Comparison of ENCODE assay signal across 14 cellular contexts in the genomic region with DNA sequence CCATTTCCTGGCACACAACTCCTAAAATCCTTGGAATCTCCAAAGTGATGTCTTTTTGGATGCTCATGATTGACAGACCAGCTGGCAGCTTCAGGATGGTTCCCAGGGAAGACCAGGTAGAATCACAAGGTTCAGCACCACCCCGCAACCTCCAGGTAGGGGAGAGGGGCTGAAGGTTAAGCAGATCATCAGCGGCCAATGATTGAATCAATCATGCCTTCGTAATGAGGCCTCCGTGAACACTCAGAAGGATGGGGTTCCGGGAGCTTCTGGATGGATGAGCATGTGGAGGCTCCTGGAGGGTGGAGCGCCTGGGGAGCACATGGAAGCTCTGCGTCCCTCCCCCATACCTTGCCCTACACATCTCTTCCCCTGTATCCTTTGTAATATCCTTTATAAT.
DNase-seq lines count a peak whose midpoint lies in the region; ATAC-seq and TF ChIP-seq lines count a peak whose summit lies in the region.
"Had no signal": no experiment of that assay in that cellular context is flagged by ENCODE, and none has a peak within 500 bp of the region (broad histone marks: within the 10 kb centered on the region; RNA-seq: fewer than 3 reads in every experiment).

No MANE protein-coding gene starts in this region.

- H3K4me1 ChIP-seq in BLaER1 (peaks cover 100% of the 10 kb centered on the region), H9 (ENCODE audit: insufficient read depth, low read length) (no peaks in the 10 kb centered on the region; the same call in 1 of the 2 replicates), A673 (ENCODE audit: insufficient read depth, low read length, poor library complexity, severe bottlenecking) (peaks cover 43% of the 10 kb centered on the region)

- H3K9me3 Mint-ChIP-seq in H9: no peaks in the 10 kb centered on the region
- no peaks in the 10 kb centered on the region for H3K9me3 Mint-ChIP-seq in dendritic cell treated with granulocyte-macrophage colony-stimulating factor and Interleukin-4, amounts not matched to agents 40 ng/mL and 50 ng/mL, for 4 days
- H3K9me3 Mint-ChIP-seq: stimulated activated effector memory CD8-positive, alpha-beta T cell treated with anti-CD3 and anti-CD28 coated beads, Interleukin-12 subunit alpha, Interleukin-12 subunit beta, amount 100 ng/mL, for 72 hours had no signal

- no peaks in the 10 kb centered on the region for H3K27me3 ChIP-seq in BLaER1
- no peaks in the 10 kb centered on the region for H3K27me3 ChIP-seq in H9 (ENCODE audit: insufficient read depth, low read length)
- H3K27me3 ChIP-seq in A673 (replicated peaks; ENCODE audit: insufficient read depth, low read depth, low read length, poor library complexity): no peaks in the 10 kb centered on the region
- H3K27me3 ChIP-seq: ovary had no signal

- H4K91ac ChIP-seq in H9 (ENCODE audit: insufficient read length, low read depth, low read length): no peak overlapping the region

- H3K23ac ChIP-seq in H9 (ENCODE audit: insufficient read length, low read depth, low read length): no peak overlapping the region

- no peak overlapping the region for H4K8ac ChIP-seq in H9 (replicated peaks; ENCODE audit: insufficient read length, low read depth, low read length)

- H2AK5ac ChIP-seq in H9 (ENCODE audit: insufficient read length, low read length): no peak overlapping the region

- no peak overlapping the region for H2BK120ac ChIP-seq in H9 (ENCODE audit: low read depth, low read length, poor library complexity, severe bottlenecking)

- peaks cover 0 to 3% (median 0%) of the 10 kb centered on the region in 3 experiments; a peak in 3 of 7 replicates for H3K36me3 Mint-ChIP-seq in H9 (ENCODE audit: insufficient read depth in 1 of 3, low read depth in 3 of 3)
- peaks cover 58% of the 10 kb centered on the region for H3K36me3 Mint-ChIP-seq in dendritic cell treated with granulocyte-macrophage colony-stimulating factor and Interleukin-4, amounts not matched to agents 40 ng/mL and 50 ng/mL, for 4 days (ENCODE audit: low read depth)

- CTCF ChIA-PET in A673 (lab: Charles Lee): interaction anchor here (0.5 kb wide), 1 partner anchor 322 kb away, joined by 7 read pairs; no protein-coding TSS in a partner anchor

- peaks cover 3% of the 10 kb centered on the region for H3K79me1 ChIP-seq in H9 (ENCODE audit: insufficient read depth, low read depth, low read length, poor library complexity, severe bottlenecking)

- H3K4me3 Mint-ChIP-seq in H9: no peak overlapping the region
- peak overlapping the region; percentile 1 for H3K4me3 Mint-ChIP-seq in dendritic cell treated with granulocyte-macrophage colony-stimulating factor and Interleukin-4, amounts not matched to agents 40 ng/mL and 50 ng/mL, for 4 days

- no peak overlapping the region for H2BK20ac ChIP-seq in H9 (ENCODE audit: low read depth, low read length, poor library complexity, severe bottlenecking)

- H3K27ac ChIP-seq in BLaER1 (no peak overlapping the region), H9 (ENCODE audit: insufficient read length, low read depth, low read length) (no peak overlapping the region), A673 (ENCODE audit: low read depth, low read length, poor library complexity, severe bottlenecking) (no peak overlapping the region)

- intact Hi-C loops in dendritic cell treated with granulocyte-macrophage colony-stimulating factor and Interleukin-4, amounts not matched to agents 40 ng/mL and 50 ng/mL, for 4 days (cut with micrococcal nuclease): loop anchor here (10.0 kb wide), 1 partner anchor 78 kb away; no protein-coding TSS in a partner anchor
- intact Hi-C loops in A673 (cut with micrococcal nuclease; ENCODE audit: unreplicated experiment): no loop called here

- H2AFZ ChIP-seq in H9 (ENCODE audit: low read length): no peak overlapping the region

- no peak overlapping the region for H2BK12ac ChIP-seq in H9 (ENCODE audit: insufficient read length, low read depth, low read length)

- no peak overlapping the region for H3K4me3 ChIP-seq in BLaER1
- H3K4me3 ChIP-seq in A673 (ENCODE audit: low read depth, low read length, poor library complexity, severe bottlenecking): no peak overlapping the region
- H3K4me3 ChIP-seq: ovary had no signal

- no peak overlapping the region for H4K5ac ChIP-seq in H9 (ENCODE audit: insufficient read length, low read depth, low read length)

- no peak overlapping the region for H3K18ac ChIP-seq in H9 (ENCODE audit: insufficient read length, low read depth, low read length)

- no peak overlapping the region for H2BK5ac ChIP-seq in H9 (ENCODE audit: insufficient read length, low read length)

- TF ChIP-seq CTCF in H9 (conservative IDR thresholded peaks at IDR 0.05) (no peak), omental fat pad (IDR thresholded peaks at IDR 0.05) (no peak), A673 (conservative IDR thresholded peaks at IDR 0.05; ENCODE audit: low read depth, low read length) (no peak)

- H3K4me2 ChIP-seq in BLaER1 (peak overlapping the region; percentile 100), H9 (ENCODE audit: insufficient read depth, insufficient read length, low read length) (no peak overlapping the region)

- H3K27me3 Mint-ChIP-seq in H9 (ENCODE audit: low read depth): no peaks in the 10 kb centered on the region
- no peaks in the 10 kb centered on the region for H3K27me3 Mint-ChIP-seq in dendritic cell treated with granulocyte-macrophage colony-stimulating factor and Interleukin-4, amounts not matched to agents 40 ng/mL and 50 ng/mL, for 4 days

- H3K4me1 Mint-ChIP-seq in H9: peaks cover 24 to 31% of the 10 kb centered on the region in 2 experiments
- H3K4me1 Mint-ChIP-seq in dendritic cell treated with granulocyte-macrophage colony-stimulating factor and Interleukin-4, amounts not matched to agents 40 ng/mL and 50 ng/mL, for 4 days (ENCODE audit: low read depth): peaks cover 100% of the 10 kb centered on the region

- H3K23me2 ChIP-seq in H9 (ENCODE audit: insufficient read length, low read depth, low read length, poor library complexity, severe bottlenecking): no peaks in the 10 kb centered on the region

- BruUV-seq in A673 (replicated peaks; lab: Mats Ljungman, UMichigan): no TSS peak

- H4K20me1 ChIP-seq in BLaER1 (peaks cover 62% of the 10 kb centered on the region), H9 (ENCODE audit: control insufficient read depth, insufficient read depth, insufficient read length) (no peaks in the 10 kb centered on the region)

- H3T11ph ChIP-seq in H9 (ENCODE audit: low read length): no peak overlapping the region

- DNase-seq in H9 (peak; percentile 21), omental fat pad (ENCODE audit: low spot score) (peak; percentile 7), NCI-H524 treated with DMSO at 0.1 percent for 48 hours (lab: John Stamatoyannopoulos, UW) (no peak), RKO (ENCODE audit: low spot score) (no peak), A673 (ENCODE audit: low spot score) (no peak)
- DNase-seq: amniotic stem cell; effector CD4-positive, alpha-beta T cell; MM.1S; NCI-H2171 treated with DMSO at 0.1 percent for 48 hours; stimulated activated CD4-positive, alpha-beta T cell treated with anti-CD3 and anti-CD28 coated beads, Interleukin-1b, Interleukin-23, amount 100 ng/mL, for 48 hours had no signal

- H3K14ac ChIP-seq in H9 (ENCODE audit: insufficient read depth, low read length): no peak overlapping the region

- H3K9ac ChIP-seq in BLaER1 (no peak overlapping the region), H9 (ENCODE audit: extremely low read depth, insufficient read length, low read length) (no peak overlapping the region)

- peaks cover 2% of the 10 kb centered on the region; the same call in 1 of the 2 replicates for H3K79me2 ChIP-seq in H9 (ENCODE audit: insufficient read depth, low read length)

- ATAC-seq in omental fat pad (ENCODE audit: low FRiP score): no peak
- ATAC-seq: stimulated activated effector memory CD8-positive, alpha-beta T cell treated with anti-CD3 and anti-CD28 coated beads, Interleukin-12 subunit alpha, Interleukin-12 subunit beta, amount 100 ng/mL, for 72 hours had no signal

- H2BK15ac ChIP-seq in H9 (ENCODE audit: low read depth, low read length): no peak overlapping the region

- H3K9me3 ChIP-seq in BLaER1 (no peaks in the 10 kb centered on the region), H9 (ENCODE audit: control insufficient read depth, low read depth, low read length) (no peaks in the 10 kb centered on the region), A673 (ENCODE audit: low read depth, low read length, poor library complexity, severe bottlenecking) (no peaks in the 10 kb centered on the region)
- H3K9me3 ChIP-seq: ovary had no signal

- no peak overlapping the region for H3K4ac ChIP-seq in H9 (ENCODE audit: low read depth, low read length)

- POLR2A ChIA-PET in A673 (lab: Charles Lee; ENCODE audit: low non-redundant PET): no interaction called here

- no peak overlapping the region for H3K56ac ChIP-seq in H9 (ENCODE audit: insufficient read length, low read depth, low read length)

- no CpG with 5 or more reads among the region's 7 CpGs for WGBS in H9 (ENCODE audit: extremely low coverage, insufficient read length, low lambda C conversion rate)

- peak overlapping the region in 2 of 3 experiments; percentile 14 to 71; a peak in 1 of 7 replicates for H3K27ac Mint-ChIP-seq in H9
- H3K27ac Mint-ChIP-seq in dendritic cell treated with granulocyte-macrophage colony-stimulating factor and Interleukin-4, amounts not matched to agents 40 ng/mL and 50 ng/mL, for 4 days: no peak overlapping the region

- no peaks in the 10 kb centered on the region for H3K36me3 ChIP-seq in BLaER1
- no peaks in the 10 kb centered on the region for H3K36me3 ChIP-seq in A673 (ENCODE audit: insufficient read depth, low read length, poor library complexity, severe bottlenecking)
- H3K36me3 ChIP-seq: ovary had no signal

Comparison
In these comparisons a context has a peak if more than half of its experiments do, and no peak if none do; other contexts are left out.
1. DNase-seq: peak in H9 (single experiment) and omental fat pad (single experiment); none in NCI-H524 treated with DMSO at 0.1 percent for 48 hours (single experiment), RKO (single experiment) and A673 (single experiment).